ENCODE assay signal across 1 cellular context in the genomic region with DNA sequence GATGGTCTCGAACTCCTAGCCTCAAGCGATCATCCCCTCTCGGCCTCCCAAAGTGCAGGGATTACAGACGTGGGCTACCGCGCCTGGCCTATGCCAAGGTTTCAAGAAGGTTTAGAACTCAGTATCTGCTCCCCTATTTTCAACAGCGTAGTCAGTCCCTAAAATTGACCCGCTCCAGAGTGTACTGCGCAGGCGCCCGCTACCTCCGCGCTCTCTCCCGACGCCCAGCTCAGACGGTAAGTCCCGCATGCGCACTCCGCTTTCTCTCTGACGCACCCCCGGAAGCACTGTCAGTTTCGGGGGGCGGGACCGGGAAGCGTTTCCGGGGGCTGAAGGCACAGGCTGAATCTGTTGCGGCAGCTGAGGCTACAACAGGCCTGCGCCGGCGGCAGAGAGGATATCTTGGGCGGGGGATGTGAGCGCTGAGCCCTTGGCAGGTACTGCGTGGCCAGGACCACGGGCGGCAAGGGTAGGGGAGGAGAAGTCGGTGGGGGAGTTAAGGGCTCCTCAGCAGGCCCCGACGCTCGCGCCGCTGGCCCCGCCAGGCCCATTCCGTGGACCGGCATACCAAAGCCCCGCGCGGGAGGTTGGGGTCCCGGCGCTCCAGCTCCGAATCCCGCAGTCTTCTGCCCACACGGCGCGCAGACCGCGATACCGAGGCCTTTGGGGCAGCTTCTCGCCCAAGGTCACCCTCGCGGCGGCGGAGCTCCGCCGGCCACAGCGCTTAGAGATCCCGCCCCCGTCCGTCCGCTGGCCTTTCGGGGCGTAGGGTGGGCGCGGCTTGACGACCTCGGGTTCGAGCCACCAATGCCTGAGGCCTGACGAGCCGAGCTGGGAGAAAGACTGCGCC.
TF ChIP-seq lines count a peak whose summit lies in the region.

A gene with protein sequence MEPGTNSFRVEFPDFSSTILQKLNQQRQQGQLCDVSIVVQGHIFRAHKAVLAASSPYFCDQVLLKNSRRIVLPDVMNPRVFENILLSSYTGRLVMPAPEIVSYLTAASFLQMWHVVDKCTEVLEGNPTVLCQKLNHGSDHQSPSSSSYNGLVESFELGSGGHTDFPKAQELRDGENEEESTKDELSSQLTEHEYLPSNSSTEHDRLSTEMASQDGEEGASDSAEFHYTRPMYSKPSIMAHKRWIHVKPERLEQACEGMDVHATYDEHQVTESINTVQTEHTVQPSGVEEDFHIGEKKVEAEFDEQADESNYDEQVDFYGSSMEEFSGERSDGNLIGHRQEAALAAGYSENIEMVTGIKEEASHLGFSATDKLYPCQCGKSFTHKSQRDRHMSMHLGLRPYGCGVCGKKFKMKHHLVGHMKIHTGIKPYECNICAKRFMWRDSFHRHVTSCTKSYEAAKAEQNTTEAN (plus strand): TSS at position 345 of the 850 bp plus-strand sequence. CDS start 27,470 bp downstream, outside the sequence.

TF ChIP-seq in GM23338, 12 proteins besides CTCF, POLR2A, EP300 and RAD21 (continued from another document):
- TF ChIP-seq, protein P1, sequence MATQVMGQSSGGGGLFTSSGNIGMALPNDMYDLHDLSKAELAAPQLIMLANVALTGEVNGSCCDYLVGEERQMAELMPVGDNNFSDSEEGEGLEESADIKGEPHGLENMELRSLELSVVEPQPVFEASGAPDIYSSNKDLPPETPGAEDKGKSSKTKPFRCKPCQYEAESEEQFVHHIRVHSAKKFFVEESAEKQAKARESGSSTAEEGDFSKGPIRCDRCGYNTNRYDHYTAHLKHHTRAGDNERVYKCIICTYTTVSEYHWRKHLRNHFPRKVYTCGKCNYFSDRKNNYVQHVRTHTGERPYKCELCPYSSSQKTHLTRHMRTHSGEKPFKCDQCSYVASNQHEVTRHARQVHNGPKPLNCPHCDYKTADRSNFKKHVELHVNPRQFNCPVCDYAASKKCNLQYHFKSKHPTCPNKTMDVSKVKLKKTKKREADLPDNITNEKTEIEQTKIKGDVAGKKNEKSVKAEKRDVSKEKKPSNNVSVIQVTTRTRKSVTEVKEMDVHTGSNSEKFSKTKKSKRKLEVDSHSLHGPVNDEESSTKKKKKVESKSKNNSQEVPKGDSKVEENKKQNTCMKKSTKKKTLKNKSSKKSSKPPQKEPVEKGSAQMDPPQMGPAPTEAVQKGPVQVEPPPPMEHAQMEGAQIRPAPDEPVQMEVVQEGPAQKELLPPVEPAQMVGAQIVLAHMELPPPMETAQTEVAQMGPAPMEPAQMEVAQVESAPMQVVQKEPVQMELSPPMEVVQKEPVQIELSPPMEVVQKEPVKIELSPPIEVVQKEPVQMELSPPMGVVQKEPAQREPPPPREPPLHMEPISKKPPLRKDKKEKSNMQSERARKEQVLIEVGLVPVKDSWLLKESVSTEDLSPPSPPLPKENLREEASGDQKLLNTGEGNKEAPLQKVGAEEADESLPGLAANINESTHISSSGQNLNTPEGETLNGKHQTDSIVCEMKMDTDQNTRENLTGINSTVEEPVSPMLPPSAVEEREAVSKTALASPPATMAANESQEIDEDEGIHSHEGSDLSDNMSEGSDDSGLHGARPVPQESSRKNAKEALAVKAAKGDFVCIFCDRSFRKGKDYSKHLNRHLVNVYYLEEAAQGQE (IDR thresholded peaks at IDR 0.05; ENCODE audit: unreplicated experiment), result no peak
- no peak for TF ChIP-seq STAT1 (IDR thresholded peaks at IDR 0.05; ENCODE audit: unreplicated experiment)
TF ChIP-seq in GM23338: peak in this region for 3.
